31 cellular contexts compared by ENCODE assay signal in the genomic region with DNA sequence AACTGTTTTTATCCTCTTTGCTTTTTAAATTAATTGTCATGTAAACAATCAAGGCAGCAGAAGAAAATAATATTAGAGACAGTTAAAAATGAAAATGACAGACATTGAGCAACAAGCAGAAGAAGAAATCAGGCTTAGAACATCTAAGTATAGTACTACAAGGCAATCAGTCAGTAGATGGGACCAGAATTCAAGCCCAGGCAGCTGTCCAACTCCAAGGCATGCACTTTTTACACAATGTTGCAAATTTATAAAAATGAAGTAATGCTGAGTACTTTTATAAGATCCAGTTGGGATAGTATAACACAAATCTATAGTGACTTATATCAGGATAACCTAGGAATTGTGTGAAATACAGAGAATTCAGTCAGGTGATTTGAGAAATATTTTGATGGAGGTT.
"Had no signal": no experiment of that assay in that cellular context is flagged by ENCODE, and none has a peak within 500 bp of the region (broad histone marks: within the 10 kb centered on the region; RNA-seq: fewer than 3 reads in every experiment).

No MANE protein-coding gene starts in this region.

- H3K9me3 ChIP-seq: esophagus muscularis mucosa, gastrocnemius medialis, heart left ventricle had no signal

- H3K4me3 ChIP-seq: esophagus muscularis mucosa, gastrocnemius medialis, heart left ventricle had no signal

- H3K27me3 ChIP-seq: brain microvascular endothelial cell, esophagus muscularis mucosa, foreskin keratinocyte, gastrocnemius medialis, heart left ventricle had no signal

- DNase-seq: activated B cell treated with CpG ODN at 0.5 μM for 24 hours; activated CD4-positive, alpha-beta T cell treated with anti-CD3 and anti-CD28 coated beads for 48 hours; activated CD4-positive, alpha-beta T cell treated with anti-CD3 and anti-CD28 coated beads, Interleukin-2, amount 50 U/mL, for 1 hour; activated CD4-positive, alpha-beta T cell treated with anti-CD3 and anti-CD28 coated beads, Interleukin-2, amount 50 U/mL, for 48 hours; activated CD8-positive, alpha-beta memory T cell treated with anti-CD3 and anti-CD28 coated beads for 24 hours; activated CD8-positive, alpha-beta T cell treated with anti-CD3 and anti-CD28 coated beads for 36 hours; activated effector memory CD4-positive, alpha-beta T cell treated with Interleukin-2 at 50 U/mL for 16 hours; activated gamma-delta T cell treated with Interleukin-2 at 50 U/mL for 16 hours; activated naive CD4-positive, alpha-beta T cell treated with Interleukin-2 at 50 U/mL for 16 hours; activated naive CD8-positive, alpha-beta T cell treated with anti-CD3 and anti-CD28 coated beads for 36 hours; activated naive CD8-positive, alpha-beta T cell treated with anti-CD3 and anti-CD28 coated beads, Interleukin-2, amount 50 U/mL, for 24 hours; activated T-cell treated with anti-CD3 and anti-CD28 coated beads, Interleukin-2, amount 50 U/mL, for 4 hours; amniotic stem cell; anterior cingulate cortex; brain microvascular endothelial cell; cortex of kidney; dermis blood vessel endothelial cell; effector CD4-positive, alpha-beta T cell; effector memory CD8-positive, alpha-beta T cell; erythroblast; foreskin keratinocyte; gastrocnemius medialis; glutamatergic neuron; heart left ventricle; T-helper 1 cell; T-helper 17 cell; T1000; WERI-Rb-1 had no signal

- ATAC-seq: activated CD4-positive, CD25-positive, alpha-beta regulatory T cell treated with anti-CD3 and anti-CD28 coated beads, Interleukin-2, amount 50 U/mL, for 24 hours; activated CD8-positive, alpha-beta T cell treated with anti-CD3 and anti-CD28 coated beads for 36 hours; activated naive CD8-positive, alpha-beta T cell treated with anti-CD3 and anti-CD28 coated beads, Interleukin-2, amount 50 U/mL, for 24 hours; activated T-cell treated with anti-CD3 and anti-CD28 coated beads, Interleukin-2, amount 50 U/mL, for 4 hours; activated T-helper 17 cell treated with anti-CD3 and anti-CD28 coated beads, Interleukin-2, amount 50 U/mL, for 72 hours; effector memory CD8-positive, alpha-beta T cell; foreskin keratinocyte; gastrocnemius medialis; heart left ventricle; T-helper 17 cell had no signal

- H3K36me3 ChIP-seq: brain microvascular endothelial cell, esophagus muscularis mucosa, gastrocnemius medialis, heart left ventricle, WERI-Rb-1 had no signal

- H3K4me1 ChIP-seq: esophagus muscularis mucosa, foreskin keratinocyte, gastrocnemius medialis, heart left ventricle had no signal

- H3K27ac ChIP-seq: brain microvascular endothelial cell, esophagus muscularis mucosa, foreskin keratinocyte, gastrocnemius medialis, heart left ventricle, WERI-Rb-1 had no signal
